In genomic region chr4:30938956-30939528, GRCh38 we compare ENCODE assay signal across 16 cellular contexts.
"Had no signal": no experiment of that assay in that cellular context is flagged by ENCODE, and none has a peak within 500 bp of the region (broad histone marks: within the 10 kb centered on the region; RNA-seq: fewer than 3 reads in every experiment).

No MANE protein-coding gene starts in this region.

- DNase-seq: activated CD4-positive, alpha-beta T cell treated with anti-CD3 and anti-CD28 coated beads, Interleukin-2, amount 10 ng/mL, durations not matched to agents 24 days and 14 days; activated CD4-positive, CD25-positive, alpha-beta regulatory T cell; activated CD8-positive, alpha-beta memory T cell treated with anti-CD3 and anti-CD28 coated beads, Interleukin-2, amount 50 U/mL, for 48 hours; activated CD8-positive, alpha-beta T cell treated with anti-CD3 and anti-CD28 coated beads, Interleukin-2, amount 10 ng/mL, durations not matched to agents 7 days and 5 days; activated gamma-delta T cell treated with Interleukin-2 at 50 U/mL for 16 hours; activated T-cell treated with anti-CD3 and anti-CD28 coated beads, Interleukin-2, amount 50 U/mL, for 72 hours; amygdala; effector memory CD4-positive, alpha-beta T cell; kidney; mesendoderm; nephron progenitor cell; occipital lobe; sigmoid colon; stimulated activated CD4-positive, alpha-beta T cell treated with anti-CD3 and anti-CD28 coated beads, Interleukin-1b, Interleukin-23, amount 100 ng/mL, for 48 hours; stimulated activated naive CD8-positive, alpha-beta T cell treated with anti-CD3 and anti-CD28 coated beads, Interleukin-15, amount 100 ng/mL, for 72 hours; testis had no signal

- H3K27me3 ChIP-seq: sigmoid colon, testis had no signal

- H3K36me3 ChIP-seq: sigmoid colon had no signal

- H3K4me1 ChIP-seq: testis had no signal

- H3K9me3 ChIP-seq: sigmoid colon, testis had no signal

- H3K27ac ChIP-seq: sigmoid colon, testis had no signal

- H3K4me3 ChIP-seq: sigmoid colon, testis had no signal

- ATAC-seq: activated CD8-positive, alpha-beta T cell treated with anti-CD3 and anti-CD28 coated beads, Interleukin-2, amount 10 ng/mL, durations not matched to agents 7 days and 5 days; activated T-cell treated with anti-CD3 and anti-CD28 coated beads, Interleukin-2, amount 50 U/mL, for 72 hours; stimulated activated naive CD8-positive, alpha-beta T cell treated with anti-CD3 and anti-CD28 coated beads, Interleukin-15, amount 100 ng/mL, for 72 hours had no signal
